ENCODE assay signal across 8 cellular contexts in genomic region chr3:152202976-152203626, GRCh38.
DNase-seq lines count a peak whose midpoint lies in the region; ATAC-seq, FAIRE-seq and TF ChIP-seq lines count a peak whose summit lies in the region.

No MANE protein-coding gene starts in this region.

- SMC1A ChIA-PET in GM12878 (lab: Charles Lee; ENCODE audit: uncharacterized antibody, unreplicated experiment): interaction anchor here (0.8 to 5.5 kb wide), 30 partner anchors 9 to 269 kb away, joined by 3 to 67 read pairs (median 5); partner anchors contain the start of gene MBNL1

- no peak for TF ChIP-seq POLR2A in GM12878 (IDR thresholded peaks at IDR 0.05; ENCODE audit: low read depth, low read length)
- TF ChIP-seq POLR2A in prostate gland (IDR thresholded peaks at IDR 0.05): no peak

- peak; percentile 4 for DNase-seq in HK-2 (ENCODE audit: unreplicated experiment)
- DNase-seq in GM12878 (ENCODE audit: low read depth, low spot score): no peak
- DNase-seq in prostate gland (ENCODE audit: low spot score): no peak
- DNase-seq in DMS 273 (lab: John Stamatoyannopoulos, UW; ENCODE audit: unreplicated experiment): no peak
- DNase-seq in WTC11 (ENCODE audit: low spot score): no peak
- no peak for DNase-seq in germinal center (ENCODE audit: low spot score)

- CTCF ChIA-PET in GM12878 (lab: Yijun Ruan, JAX) (interaction anchor here (0.7 to 2.3 kb wide), 11 partner anchors 9 to 131 kb away, joined by 3 to 14 read pairs (median 4); no protein-coding TSS in a partner anchor), WTC11 (lab: Charles Lee) (interaction anchor here (1.3 kb wide), 1 partner anchor 19 kb away, joined by 3 read pairs; no protein-coding TSS in a partner anchor)

- no peak overlapping the region for H3K4me3 Mint-ChIP-seq in WTC11

- H3K36me3 ChIP-seq in GM12878 (ENCODE audit: control insufficient read depth in 2 of 2, insufficient read depth in 2 of 2, low read length in 1 of 2) (no peaks in the 10 kb centered on the region), prostate gland (no peaks in the 10 kb centered on the region)

- POLR2A ChIA-PET in GM12878 (lab: Charles Lee) (interaction anchor here (1.5 to 3.4 kb wide), 3 partner anchors 41 to 69 kb away, joined by 9 to 22 read pairs (median 14); partner anchors contain the start of gene MBNL1), WTC11 (lab: Charles Lee) (no interaction called here)

- ATAC-seq in GM19025 (IDR thresholded peaks at IDR 0.05; ENCODE audit: low read depth, unreplicated experiment): peak; percentile 34
- peak; percentile 65 for ATAC-seq in GM12878
- no peak for ATAC-seq in HG03521 (IDR thresholded peaks at IDR 0.05; ENCODE audit: unreplicated experiment)
- no peak for ATAC-seq in WTC11

- WGBS in GM12878 (ENCODE audit: insufficient coverage, insufficient replicate concordance, low lambda C conversion rate, missing lambda C conversion rate): 0% methylated on average over 3 of the region's 3 CpGs
- 32% methylated on average over 3 of the region's 3 CpGs for WGBS in prostate gland

- H3K27ac Mint-ChIP-seq in WTC11: no peak overlapping the region

- no peak for FAIRE-seq in GM12878 (lab: Jason Lieb, UNC)

- no peaks in the 10 kb centered on the region for H3K36me3 Mint-ChIP-seq in WTC11

- H3K9me3 ChIP-seq in GM12878 (replicated peaks; ENCODE audit: control insufficient read depth, insufficient read depth, low read length) (no peaks in the 10 kb centered on the region), prostate gland (no peaks in the 10 kb centered on the region)

- no peaks in the 10 kb centered on the region for H3K9me3 Mint-ChIP-seq in WTC11

- intact Hi-C loops in GM12878 (cut with micrococcal nuclease; ENCODE audit: unreplicated experiment): no loop called here
- intact Hi-C loops in prostate gland (cut with DNase I): no loop called here

- H3K4me3 ChIP-seq in GM12878 (peak overlapping the region; percentile 65), prostate gland (no peak overlapping the region)

- peak overlapping the region; percentile 65 for H3K9ac ChIP-seq in GM12878 (ENCODE audit: control insufficient read depth, insufficient read depth, low read length)

- no peak for TF ChIP-seq RAD21 in GM12878 (IDR thresholded peaks at IDR 0.05; ENCODE audit: insufficient read depth, low read depth, low read length)

- H3K27me3 ChIP-seq in GM12878 (replicated peaks in 1 of 2; ENCODE audit: control insufficient read depth in 2 of 2, insufficient read depth in 2 of 2, low read length in 1 of 2): no peaks in the 10 kb centered on the region
- H3K27me3 ChIP-seq in prostate gland (replicated peaks; ENCODE audit: insufficient read depth): no peaks in the 10 kb centered on the region

- peak overlapping the region; percentile 82 for H3K27ac ChIP-seq in GM12878 (ENCODE audit: control insufficient read depth, insufficient read depth)
- H3K27ac ChIP-seq in prostate gland: peak overlapping the region; percentile 26 to 53

- TSS peak; percentile 78 for BruUV-seq in GM12878 (replicated peaks; lab: Mats Ljungman, UMichigan)

- H3K79me2 ChIP-seq in GM12878 (ENCODE audit: control insufficient read depth, insufficient read depth, low read length): peaks cover 16% of the 10 kb centered on the region

- RAD21 ChIA-PET in GM12878 (lab: Charles Lee; ENCODE audit: unreplicated experiment): interaction anchor here (0.8 to 5.6 kb wide), 15 partner anchors 12 to 258 kb away, joined by 3 to 43 read pairs (median 7); partner anchors contain the start of gene MBNL1

- no peaks in the 10 kb centered on the region for H4K20me1 ChIP-seq in GM12878 (ENCODE audit: control insufficient read depth, insufficient read depth)

- TF ChIP-seq CTCF in GM12878 (IDR thresholded peaks at IDR 0.05 in 2 of 3, conservative IDR thresholded peaks at IDR 0.05 in 1 of 3; ENCODE audit: control insufficient read depth in 2 of 3, extremely low read depth in 1 of 3, insufficient read depth in 1 of 3, low read depth in 3 of 3, low read length in 3 of 3) (no peak), prostate gland (IDR thresholded peaks at IDR 0.05) (no peak), WTC11 (IDR thresholded peaks at IDR 0.05) (no peak)

- H3K4me1 ChIP-seq in GM12878 (ENCODE audit: control insufficient read depth, insufficient read depth, low read length) (peaks cover 25% of the 10 kb centered on the region; the same call in 1 of the 2 replicates), prostate gland (replicated peaks) (no peaks in the 10 kb centered on the region)

- in situ Hi-C loops in GM12878 (cut with MboI): no loop called here

- TF ChIP-seq EP300 in GM12878 (IDR thresholded peaks at IDR 0.05; ENCODE audit: borderline replicate concordance in 1 of 2, control insufficient read depth in 1 of 2, low read depth in 2 of 2, low read length in 2 of 2): no peak

- peak overlapping the region; percentile 79 for H2AFZ ChIP-seq in GM12878 (ENCODE audit: control insufficient read depth, low read depth, low read length)

- no peaks in the 10 kb centered on the region for H3K27me3 Mint-ChIP-seq in WTC11 (ENCODE audit: low read depth)

- H3K4me1 Mint-ChIP-seq in WTC11: peaks cover 20% of the 10 kb centered on the region

- peak overlapping the region; percentile 97 for H3K4me2 ChIP-seq in GM12878 (ENCODE audit: control insufficient read depth, insufficient read depth)

TF ChIP-seq in GM12878, 131 proteins besides CTCF, POLR2A, EP300 and RAD21:
- peak; percentile 67 for TF ChIP-seq RUNX3 (IDR thresholded peaks at IDR 0.05; ENCODE audit: low read length)
- no peak for TF ChIP-seq POU2F2 (IDR thresholded peaks at IDR 0.05; ENCODE audit: borderline replicate concordance, low read depth, low read length)
- TF ChIP-seq CEBPB (IDR thresholded peaks at IDR 0.05; ENCODE audit: borderline replicate concordance in 1 of 2, low read depth in 2 of 2, low read length in 2 of 2): no peak
- TF ChIP-seq IRF4 (IDR thresholded peaks at IDR 0.05; ENCODE audit: low read depth, low read length): no peak
- TF ChIP-seq EED (IDR thresholded peaks at IDR 0.05; ENCODE audit: low read depth): no peak

TF ChIP-seq in WTC11, 78 proteins besides CTCF, POLR2A, EP300 and RAD21 (continues in another document):
- TF ChIP-seq E2F1 (CRISPR knock-in tag; IDR thresholded peaks at IDR 0.05) (no peak), ZMAT4 (CRISPR knock-in tag; IDR thresholded peaks at IDR 0.05) (no peak), CREM (CRISPR knock-in tag; IDR thresholded peaks at IDR 0.05) (no peak), ZNF138 (CRISPR knock-in tag; conservative IDR thresholded peaks at IDR 0.05) (no peak), ZNF423 (CRISPR knock-in tag; IDR thresholded peaks at IDR 0.05) (no peak), AR (CRISPR knock-in tag; IDR thresholded peaks at IDR 0.05) (no peak), PRRX2 (CRISPR knock-in tag; IDR thresholded peaks at IDR 0.05) (no peak), ZNF317 (CRISPR knock-in tag; IDR thresholded peaks at IDR 0.05; ENCODE audit: borderline replicate concordance, low read depth) (no peak), E2F4 (CRISPR knock-in tag; IDR thresholded peaks at IDR 0.05; ENCODE audit: borderline replicate concordance, low read depth) (no peak), OVOL2 (CRISPR knock-in tag; IDR thresholded peaks at IDR 0.05; ENCODE audit: borderline replicate concordance) (no peak)
- TF ChIP-seq, protein P1, sequence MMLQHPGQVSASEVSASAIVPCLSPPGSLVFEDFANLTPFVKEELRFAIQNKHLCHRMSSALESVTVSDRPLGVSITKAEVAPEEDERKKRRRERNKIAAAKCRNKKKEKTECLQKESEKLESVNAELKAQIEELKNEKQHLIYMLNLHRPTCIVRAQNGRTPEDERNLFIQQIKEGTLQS (CRISPR knock-in tag; conservative IDR thresholded peaks at IDR 0.05): no peak

Comparison
In these comparisons a context has a peak if more than half of its experiments do, and no peak if none do; other contexts are left out.
1. ATAC-seq: peak in GM19025 (single experiment) and GM12878 (single experiment); none in HG03521 (single experiment) and WTC11 (single experiment).